ENCODE assay signal across 1 cellular context in genomic region chr10:5776150-5776880, GRCh38.
TF ChIP-seq lines count a peak whose summit lies in the region.

No MANE protein-coding gene starts in this region.

TF ChIP-seq in SK-N-SH, 30 proteins besides CTCF, POLR2A, EP300 and RAD21 (continued from another document):
- TF ChIP-seq, protein P1, sequence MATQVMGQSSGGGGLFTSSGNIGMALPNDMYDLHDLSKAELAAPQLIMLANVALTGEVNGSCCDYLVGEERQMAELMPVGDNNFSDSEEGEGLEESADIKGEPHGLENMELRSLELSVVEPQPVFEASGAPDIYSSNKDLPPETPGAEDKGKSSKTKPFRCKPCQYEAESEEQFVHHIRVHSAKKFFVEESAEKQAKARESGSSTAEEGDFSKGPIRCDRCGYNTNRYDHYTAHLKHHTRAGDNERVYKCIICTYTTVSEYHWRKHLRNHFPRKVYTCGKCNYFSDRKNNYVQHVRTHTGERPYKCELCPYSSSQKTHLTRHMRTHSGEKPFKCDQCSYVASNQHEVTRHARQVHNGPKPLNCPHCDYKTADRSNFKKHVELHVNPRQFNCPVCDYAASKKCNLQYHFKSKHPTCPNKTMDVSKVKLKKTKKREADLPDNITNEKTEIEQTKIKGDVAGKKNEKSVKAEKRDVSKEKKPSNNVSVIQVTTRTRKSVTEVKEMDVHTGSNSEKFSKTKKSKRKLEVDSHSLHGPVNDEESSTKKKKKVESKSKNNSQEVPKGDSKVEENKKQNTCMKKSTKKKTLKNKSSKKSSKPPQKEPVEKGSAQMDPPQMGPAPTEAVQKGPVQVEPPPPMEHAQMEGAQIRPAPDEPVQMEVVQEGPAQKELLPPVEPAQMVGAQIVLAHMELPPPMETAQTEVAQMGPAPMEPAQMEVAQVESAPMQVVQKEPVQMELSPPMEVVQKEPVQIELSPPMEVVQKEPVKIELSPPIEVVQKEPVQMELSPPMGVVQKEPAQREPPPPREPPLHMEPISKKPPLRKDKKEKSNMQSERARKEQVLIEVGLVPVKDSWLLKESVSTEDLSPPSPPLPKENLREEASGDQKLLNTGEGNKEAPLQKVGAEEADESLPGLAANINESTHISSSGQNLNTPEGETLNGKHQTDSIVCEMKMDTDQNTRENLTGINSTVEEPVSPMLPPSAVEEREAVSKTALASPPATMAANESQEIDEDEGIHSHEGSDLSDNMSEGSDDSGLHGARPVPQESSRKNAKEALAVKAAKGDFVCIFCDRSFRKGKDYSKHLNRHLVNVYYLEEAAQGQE (IDR thresholded peaks at IDR 0.05; ENCODE audit: low read depth, low read length): no peak
- no peak for TF ChIP-seq FOSL2 (IDR thresholded peaks at IDR 0.05; ENCODE audit: borderline replicate concordance, low read depth)
- TF ChIP-seq NRF1 (IDR thresholded peaks at IDR 0.05; ENCODE audit: low read depth, low read length): no peak
- no peak for TF ChIP-seq GABPA (IDR thresholded peaks at IDR 0.05; ENCODE audit: low read depth)
- TF ChIP-seq RXRA (IDR thresholded peaks at IDR 0.05; ENCODE audit: borderline replicate concordance, low read depth): no peak
- no peak for TF ChIP-seq PBX3 (IDR thresholded peaks at IDR 0.05)
- TF ChIP-seq MXI1 (IDR thresholded peaks at IDR 0.05; ENCODE audit: low read depth, low read length): no peak
- TF ChIP-seq SMC3 (IDR thresholded peaks at IDR 0.05; ENCODE audit: low read depth, low read length): no peak
- no peak for TF ChIP-seq CHD2 (IDR thresholded peaks at IDR 0.05; ENCODE audit: low read length, partially characterized antibody)
- TF ChIP-seq GATA2 (CRISPR knock-in tag; IDR thresholded peaks at IDR 0.05): no peak
- TF ChIP-seq, protein P2, sequence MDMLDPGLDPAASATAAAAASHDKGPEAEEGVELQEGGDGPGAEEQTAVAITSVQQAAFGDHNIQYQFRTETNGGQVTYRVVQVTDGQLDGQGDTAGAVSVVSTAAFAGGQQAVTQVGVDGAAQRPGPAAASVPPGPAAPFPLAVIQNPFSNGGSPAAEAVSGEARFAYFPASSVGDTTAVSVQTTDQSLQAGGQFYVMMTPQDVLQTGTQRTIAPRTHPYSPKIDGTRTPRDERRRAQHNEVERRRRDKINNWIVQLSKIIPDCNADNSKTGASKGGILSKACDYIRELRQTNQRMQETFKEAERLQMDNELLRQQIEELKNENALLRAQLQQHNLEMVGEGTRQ (IDR thresholded peaks at IDR 0.05; ENCODE audit: borderline replicate concordance, low read depth, low read length): no peak
